ENCODE assay signal across 1 cellular context in genomic region chr2:75710577-75711253, GRCh38.
TF ChIP-seq lines count a peak whose summit lies in the region.

TSS of gene GCFC2 (minus strand) at chr2:75710915. CDS start at chr2:75710855, 60 bp downstream.

TF ChIP-seq in HEK293, 187 proteins besides CTCF, POLR2A, EP300 and RAD21 (continued from another document and continues in another):
- TF ChIP-seq, protein P1, sequence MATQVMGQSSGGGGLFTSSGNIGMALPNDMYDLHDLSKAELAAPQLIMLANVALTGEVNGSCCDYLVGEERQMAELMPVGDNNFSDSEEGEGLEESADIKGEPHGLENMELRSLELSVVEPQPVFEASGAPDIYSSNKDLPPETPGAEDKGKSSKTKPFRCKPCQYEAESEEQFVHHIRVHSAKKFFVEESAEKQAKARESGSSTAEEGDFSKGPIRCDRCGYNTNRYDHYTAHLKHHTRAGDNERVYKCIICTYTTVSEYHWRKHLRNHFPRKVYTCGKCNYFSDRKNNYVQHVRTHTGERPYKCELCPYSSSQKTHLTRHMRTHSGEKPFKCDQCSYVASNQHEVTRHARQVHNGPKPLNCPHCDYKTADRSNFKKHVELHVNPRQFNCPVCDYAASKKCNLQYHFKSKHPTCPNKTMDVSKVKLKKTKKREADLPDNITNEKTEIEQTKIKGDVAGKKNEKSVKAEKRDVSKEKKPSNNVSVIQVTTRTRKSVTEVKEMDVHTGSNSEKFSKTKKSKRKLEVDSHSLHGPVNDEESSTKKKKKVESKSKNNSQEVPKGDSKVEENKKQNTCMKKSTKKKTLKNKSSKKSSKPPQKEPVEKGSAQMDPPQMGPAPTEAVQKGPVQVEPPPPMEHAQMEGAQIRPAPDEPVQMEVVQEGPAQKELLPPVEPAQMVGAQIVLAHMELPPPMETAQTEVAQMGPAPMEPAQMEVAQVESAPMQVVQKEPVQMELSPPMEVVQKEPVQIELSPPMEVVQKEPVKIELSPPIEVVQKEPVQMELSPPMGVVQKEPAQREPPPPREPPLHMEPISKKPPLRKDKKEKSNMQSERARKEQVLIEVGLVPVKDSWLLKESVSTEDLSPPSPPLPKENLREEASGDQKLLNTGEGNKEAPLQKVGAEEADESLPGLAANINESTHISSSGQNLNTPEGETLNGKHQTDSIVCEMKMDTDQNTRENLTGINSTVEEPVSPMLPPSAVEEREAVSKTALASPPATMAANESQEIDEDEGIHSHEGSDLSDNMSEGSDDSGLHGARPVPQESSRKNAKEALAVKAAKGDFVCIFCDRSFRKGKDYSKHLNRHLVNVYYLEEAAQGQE (tag by site-specific recombination; IDR thresholded peaks at IDR 0.05) = 0 out of 2 replicates have a peak, but pooled peaks have one; percentile 10
- TF ChIP-seq ZFHX2 (tag by site-specific recombination; conservative IDR thresholded peaks at IDR 0.05) = peak; percentile 26; the same call in 1 of the 2 replicates
- TF ChIP-seq ZNF341 (tag by site-specific recombination; IDR thresholded peaks at IDR 0.05; ENCODE audit: low read depth) = peak; percentile 67
- no peak for TF ChIP-seq ZNF404 (tag by site-specific recombination; IDR thresholded peaks at IDR 0.05)
- no peak for TF ChIP-seq ZNF274 (IDR thresholded peaks at IDR 0.05; ENCODE audit: low read length)
- no peak for TF ChIP-seq ZNF274 (tag by site-specific recombination; IDR thresholded peaks at IDR 0.05; ENCODE audit: borderline replicate concordance)
- peak; percentile 61 for TF ChIP-seq ZEB2 (tag by site-specific recombination; IDR thresholded peaks at IDR 0.05)
- TF ChIP-seq PATZ1 (tag by site-specific recombination; IDR thresholded peaks at IDR 0.05) = peak; percentile 54; the same call in 1 of the 2 replicates
- TF ChIP-seq, protein P2, sequence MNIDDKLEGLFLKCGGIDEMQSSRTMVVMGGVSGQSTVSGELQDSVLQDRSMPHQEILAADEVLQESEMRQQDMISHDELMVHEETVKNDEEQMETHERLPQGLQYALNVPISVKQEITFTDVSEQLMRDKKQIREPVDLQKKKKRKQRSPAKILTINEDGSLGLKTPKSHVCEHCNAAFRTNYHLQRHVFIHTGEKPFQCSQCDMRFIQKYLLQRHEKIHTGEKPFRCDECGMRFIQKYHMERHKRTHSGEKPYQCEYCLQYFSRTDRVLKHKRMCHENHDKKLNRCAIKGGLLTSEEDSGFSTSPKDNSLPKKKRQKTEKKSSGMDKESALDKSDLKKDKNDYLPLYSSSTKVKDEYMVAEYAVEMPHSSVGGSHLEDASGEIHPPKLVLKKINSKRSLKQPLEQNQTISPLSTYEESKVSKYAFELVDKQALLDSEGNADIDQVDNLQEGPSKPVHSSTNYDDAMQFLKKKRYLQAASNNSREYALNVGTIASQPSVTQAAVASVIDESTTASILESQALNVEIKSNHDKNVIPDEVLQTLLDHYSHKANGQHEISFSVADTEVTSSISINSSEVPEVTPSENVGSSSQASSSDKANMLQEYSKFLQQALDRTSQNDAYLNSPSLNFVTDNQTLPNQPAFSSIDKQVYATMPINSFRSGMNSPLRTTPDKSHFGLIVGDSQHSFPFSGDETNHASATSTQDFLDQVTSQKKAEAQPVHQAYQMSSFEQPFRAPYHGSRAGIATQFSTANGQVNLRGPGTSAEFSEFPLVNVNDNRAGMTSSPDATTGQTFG (tag by site-specific recombination; IDR thresholded peaks at IDR 0.05; ENCODE audit: borderline replicate concordance) = no peak
- TF ChIP-seq ZNF600 (tag by site-specific recombination; IDR thresholded peaks at IDR 0.05) = peak; percentile 45; the same call in 1 of the 2 replicates
- TF ChIP-seq, protein P3, sequence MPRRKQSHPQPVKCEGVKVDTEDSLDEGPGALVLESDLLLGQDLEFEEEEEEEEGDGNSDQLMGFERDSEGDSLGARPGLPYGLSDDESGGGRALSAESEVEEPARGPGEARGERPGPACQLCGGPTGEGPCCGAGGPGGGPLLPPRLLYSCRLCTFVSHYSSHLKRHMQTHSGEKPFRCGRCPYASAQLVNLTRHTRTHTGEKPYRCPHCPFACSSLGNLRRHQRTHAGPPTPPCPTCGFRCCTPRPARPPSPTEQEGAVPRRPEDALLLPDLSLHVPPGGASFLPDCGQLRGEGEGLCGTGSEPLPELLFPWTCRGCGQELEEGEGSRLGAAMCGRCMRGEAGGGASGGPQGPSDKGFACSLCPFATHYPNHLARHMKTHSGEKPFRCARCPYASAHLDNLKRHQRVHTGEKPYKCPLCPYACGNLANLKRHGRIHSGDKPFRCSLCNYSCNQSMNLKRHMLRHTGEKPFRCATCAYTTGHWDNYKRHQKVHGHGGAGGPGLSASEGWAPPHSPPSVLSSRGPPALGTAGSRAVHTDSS (tag by site-specific recombination; IDR thresholded peaks at IDR 0.05) = no peak
- TF ChIP-seq SP7 (tag by site-specific recombination; IDR thresholded peaks at IDR 0.05) = peak; percentile 64
- TF ChIP-seq ZNF292 (tag by site-specific recombination; IDR thresholded peaks at IDR 0.05; ENCODE audit: borderline replicate concordance, low read depth) = no peak
- no peak for TF ChIP-seq ZNF843 (tag by site-specific recombination; IDR thresholded peaks at IDR 0.05)
- no peak for TF ChIP-seq RBAK (tag by site-specific recombination; IDR thresholded peaks at IDR 0.05)
- TF ChIP-seq ZNF629 (tag by site-specific recombination; IDR thresholded peaks at IDR 0.05) = no peak; the same call in 1 of the 2 replicates
- no peak for TF ChIP-seq ZNF837 (tag by site-specific recombination; IDR thresholded peaks at IDR 0.05)
- no peak for TF ChIP-seq ZNF670 (tag by site-specific recombination; IDR thresholded peaks at IDR 0.05; ENCODE audit: low read depth)
- TF ChIP-seq ZFP37 (tag by site-specific recombination; IDR thresholded peaks at IDR 0.05) = peak; percentile 61
- no peak for TF ChIP-seq ZNF626 (tag by site-specific recombination; IDR thresholded peaks at IDR 0.05)
- peak; percentile 83 for TF ChIP-seq ZNF660 (tag by site-specific recombination; IDR thresholded peaks at IDR 0.05)
- no peak for TF ChIP-seq ZNF112 (tag by site-specific recombination; IDR thresholded peaks at IDR 0.05)
- TF ChIP-seq EGR2 (tag by site-specific recombination; IDR thresholded peaks at IDR 0.05; ENCODE audit: low read depth) = 0 out of 2 replicates have a peak, but pooled peaks have one; percentile 29
- peak; percentile 82 for TF ChIP-seq YY1 (tag by site-specific recombination; IDR thresholded peaks at IDR 0.05)
- TF ChIP-seq KLF16 (tag by site-specific recombination; IDR thresholded peaks at IDR 0.05) = no peak
- TF ChIP-seq ZFP3 (tag by site-specific recombination; IDR thresholded peaks at IDR 0.05; ENCODE audit: low read depth) = no peak
- TF ChIP-seq SP2 (tag by site-specific recombination; IDR thresholded peaks at IDR 0.05) = peak; percentile 57; the same call in 1 of the 2 replicates
- TF ChIP-seq BCL11B (tag by site-specific recombination; IDR thresholded peaks at IDR 0.05; ENCODE audit: low read depth) = no peak
- TF ChIP-seq, protein P4, sequence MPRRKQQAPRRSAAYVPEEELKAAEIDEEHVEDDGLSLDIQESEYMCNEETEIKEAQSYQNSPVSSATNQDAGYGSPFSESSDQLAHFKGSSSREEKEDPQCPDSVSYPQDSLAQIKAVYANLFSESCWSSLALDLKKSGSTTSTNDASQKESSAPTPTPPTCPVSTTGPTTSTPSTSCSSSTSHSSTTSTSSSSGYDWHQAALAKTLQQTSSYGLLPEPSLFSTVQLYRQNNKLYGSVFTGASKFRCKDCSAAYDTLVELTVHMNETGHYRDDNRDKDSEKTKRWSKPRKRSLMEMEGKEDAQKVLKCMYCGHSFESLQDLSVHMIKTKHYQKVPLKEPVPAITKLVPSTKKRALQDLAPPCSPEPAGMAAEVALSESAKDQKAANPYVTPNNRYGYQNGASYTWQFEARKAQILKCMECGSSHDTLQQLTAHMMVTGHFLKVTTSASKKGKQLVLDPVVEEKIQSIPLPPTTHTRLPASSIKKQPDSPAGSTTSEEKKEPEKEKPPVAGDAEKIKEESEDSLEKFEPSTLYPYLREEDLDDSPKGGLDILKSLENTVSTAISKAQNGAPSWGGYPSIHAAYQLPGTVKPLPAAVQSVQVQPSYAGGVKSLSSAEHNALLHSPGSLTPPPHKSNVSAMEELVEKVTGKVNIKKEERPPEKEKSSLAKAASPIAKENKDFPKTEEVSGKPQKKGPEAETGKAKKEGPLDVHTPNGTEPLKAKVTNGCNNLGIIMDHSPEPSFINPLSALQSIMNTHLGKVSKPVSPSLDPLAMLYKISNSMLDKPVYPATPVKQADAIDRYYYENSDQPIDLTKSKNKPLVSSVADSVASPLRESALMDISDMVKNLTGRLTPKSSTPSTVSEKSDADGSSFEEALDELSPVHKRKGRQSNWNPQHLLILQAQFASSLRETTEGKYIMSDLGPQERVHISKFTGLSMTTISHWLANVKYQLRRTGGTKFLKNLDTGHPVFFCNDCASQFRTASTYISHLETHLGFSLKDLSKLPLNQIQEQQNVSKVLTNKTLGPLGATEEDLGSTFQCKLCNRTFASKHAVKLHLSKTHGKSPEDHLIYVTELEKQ (tag by site-specific recombination; IDR thresholded peaks at IDR 0.05; ENCODE audit: borderline replicate concordance) = no peak
- no peak for TF ChIP-seq ZBTB1 (tag by site-specific recombination; IDR thresholded peaks at IDR 0.05)
- TF ChIP-seq ZNF132 (tag by site-specific recombination; IDR thresholded peaks at IDR 0.05; ENCODE audit: borderline replicate concordance) = no peak
- no peak for TF ChIP-seq ZNF776 (tag by site-specific recombination; IDR thresholded peaks at IDR 0.05; ENCODE audit: borderline replicate concordance)
- TF ChIP-seq, protein P5, sequence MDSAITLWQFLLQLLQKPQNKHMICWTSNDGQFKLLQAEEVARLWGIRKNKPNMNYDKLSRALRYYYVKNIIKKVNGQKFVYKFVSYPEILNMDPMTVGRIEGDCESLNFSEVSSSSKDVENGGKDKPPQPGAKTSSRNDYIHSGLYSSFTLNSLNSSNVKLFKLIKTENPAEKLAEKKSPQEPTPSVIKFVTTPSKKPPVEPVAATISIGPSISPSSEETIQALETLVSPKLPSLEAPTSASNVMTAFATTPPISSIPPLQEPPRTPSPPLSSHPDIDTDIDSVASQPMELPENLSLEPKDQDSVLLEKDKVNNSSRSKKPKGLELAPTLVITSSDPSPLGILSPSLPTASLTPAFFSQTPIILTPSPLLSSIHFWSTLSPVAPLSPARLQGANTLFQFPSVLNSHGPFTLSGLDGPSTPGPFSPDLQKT (IDR thresholded peaks at IDR 0.05; ENCODE audit: borderline replicate concordance, low read depth, low read length) = no peak; the same call in 1 of the 2 replicates
- no peak for TF ChIP-seq ZNF585B (tag by site-specific recombination; IDR thresholded peaks at IDR 0.05)
- no peak for TF ChIP-seq ZSCAN18 (tag by site-specific recombination; IDR thresholded peaks at IDR 0.05)
- TF ChIP-seq ZXDB (tag by site-specific recombination; IDR thresholded peaks at IDR 0.05) = peak; percentile 69
- TF ChIP-seq ZBTB21 (tag by site-specific recombination; IDR thresholded peaks at IDR 0.05) = no peak
- no peak for TF ChIP-seq ZNF433 (tag by site-specific recombination; IDR thresholded peaks at IDR 0.05; ENCODE audit: low read depth)
- TF ChIP-seq MEIS1 (CRISPR knock-in tag; IDR thresholded peaks at IDR 0.05; ENCODE audit: borderline replicate concordance) = peak; percentile 43; the same call in 1 of the 2 replicates
- TF ChIP-seq, protein P6, sequence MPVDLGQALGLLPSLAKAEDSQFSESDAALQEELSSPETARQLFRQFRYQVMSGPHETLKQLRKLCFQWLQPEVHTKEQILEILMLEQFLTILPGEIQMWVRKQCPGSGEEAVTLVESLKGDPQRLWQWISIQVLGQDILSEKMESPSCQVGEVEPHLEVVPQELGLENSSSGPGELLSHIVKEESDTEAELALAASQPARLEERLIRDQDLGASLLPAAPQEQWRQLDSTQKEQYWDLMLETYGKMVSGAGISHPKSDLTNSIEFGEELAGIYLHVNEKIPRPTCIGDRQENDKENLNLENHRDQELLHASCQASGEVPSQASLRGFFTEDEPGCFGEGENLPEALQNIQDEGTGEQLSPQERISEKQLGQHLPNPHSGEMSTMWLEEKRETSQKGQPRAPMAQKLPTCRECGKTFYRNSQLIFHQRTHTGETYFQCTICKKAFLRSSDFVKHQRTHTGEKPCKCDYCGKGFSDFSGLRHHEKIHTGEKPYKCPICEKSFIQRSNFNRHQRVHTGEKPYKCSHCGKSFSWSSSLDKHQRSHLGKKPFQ (tag by site-specific recombination; IDR thresholded peaks at IDR 0.05) = no peak
- no peak for TF ChIP-seq OVOL3 (tag by site-specific recombination; IDR thresholded peaks at IDR 0.05)
- TF ChIP-seq PRDM1 (tag by site-specific recombination; IDR thresholded peaks at IDR 0.05) = peak; percentile 21; the same call in 1 of the 2 replicates
- no peak for TF ChIP-seq SCRT1 (tag by site-specific recombination; IDR thresholded peaks at IDR 0.05; ENCODE audit: borderline replicate concordance)
- TF ChIP-seq, protein P7, sequence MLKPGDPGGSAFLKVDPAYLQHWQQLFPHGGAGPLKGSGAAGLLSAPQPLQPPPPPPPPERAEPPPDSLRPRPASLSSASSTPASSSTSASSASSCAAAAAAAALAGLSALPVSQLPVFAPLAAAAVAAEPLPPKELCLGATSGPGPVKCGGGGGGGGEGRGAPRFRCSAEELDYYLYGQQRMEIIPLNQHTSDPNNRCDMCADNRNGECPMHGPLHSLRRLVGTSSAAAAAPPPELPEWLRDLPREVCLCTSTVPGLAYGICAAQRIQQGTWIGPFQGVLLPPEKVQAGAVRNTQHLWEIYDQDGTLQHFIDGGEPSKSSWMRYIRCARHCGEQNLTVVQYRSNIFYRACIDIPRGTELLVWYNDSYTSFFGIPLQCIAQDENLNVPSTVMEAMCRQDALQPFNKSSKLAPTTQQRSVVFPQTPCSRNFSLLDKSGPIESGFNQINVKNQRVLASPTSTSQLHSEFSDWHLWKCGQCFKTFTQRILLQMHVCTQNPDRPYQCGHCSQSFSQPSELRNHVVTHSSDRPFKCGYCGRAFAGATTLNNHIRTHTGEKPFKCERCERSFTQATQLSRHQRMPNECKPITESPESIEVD (tag by site-specific recombination; IDR thresholded peaks at IDR 0.05) = no peak
- no peak for TF ChIP-seq ZNF24 (tag by site-specific recombination; IDR thresholded peaks at IDR 0.05)
